8 cellular contexts compared by ENCODE assay signal in genomic region chr12:50070314-50071060, GRCh38. TPM values are rescaled to one million over a fixed set of nuclear protein-coding genes. Genes with fewer than 3 reads are reported as not detected.
DNase-seq lines count a peak whose midpoint lies in the region; ATAC-seq and TF ChIP-seq lines count a peak whose summit lies in the region.

No MANE protein-coding gene starts in this region.

- TF ChIP-seq POLR2A in sigmoid colon (IDR thresholded peaks at IDR 0.05) = no peak

- ATAC-seq in GM18517 (IDR thresholded peaks at IDR 0.05; ENCODE audit: unreplicated experiment) = no peak
- ATAC-seq in GM19035 (IDR thresholded peaks at IDR 0.05; ENCODE audit: unreplicated experiment) = no peak

- TF ChIP-seq EP300 in sigmoid colon (IDR thresholded peaks at IDR 0.05) = no peak

- CTCF ChIA-PET in GM10248 (lab: Yijun Ruan, JAX) = interaction anchor here (0.6 to 15.1 kb wide), 66 partner anchors 8 to 570 kb away, joined by 3 to 243 read pairs (median 4); partner anchors contain the start of genes AQP6, ASIC1, CERS5 and COX14

- H3K27ac ChIP-seq in sigmoid colon = no peak overlapping the region

- intact Hi-C loops in sigmoid colon (cut with DNase I) = loop anchor here (1.0 to 10.0 kb wide), 3 partner anchors 103 to 244 kb away; no protein-coding TSS in a partner anchor

- POLR2A ChIA-PET in GM10248 (lab: Yijun Ruan, JAX) = no interaction called here

- H3K36me3 ChIP-seq in sigmoid colon = no peaks in the 10 kb centered on the region

- WGBS in sigmoid colon, 2 donors = 25 to 38% methylated on average over 9 of the region's 9 CpGs

- no peaks in the 10 kb centered on the region for H3K9me3 ChIP-seq in sigmoid colon

- TF ChIP-seq CTCF in GM10248 (IDR thresholded peaks at IDR 0.05; ENCODE audit: control extremely low read depth, extremely low read depth, low read depth, missing control alignments) (peak; percentile 89), sigmoid colon (IDR thresholded peaks at IDR 0.05) (peak; percentile 83 to 94 (median 90))

- H3K4me1 ChIP-seq in sigmoid colon = peaks cover 0 to 35% (median 16%) of the 10 kb centered on the region in 4 donors

- H3K4me3 ChIP-seq in sigmoid colon = no peak overlapping the region

- peak; percentile 77 for DNase-seq in GM10248 (ENCODE audit: extremely low spot score)
- DNase-seq in NCI-H1092 treated with DMSO at 0.1 percent for 48 hours (lab: John Stamatoyannopoulos, UW) = peak; percentile 11
- peak; percentile 54 for DNase-seq in SW480 (ENCODE audit: low spot score)
- peak in 53 of 58 donors; percentile 9 to 87 (median 64) for DNase-seq in anterior cingulate cortex (lab: John Stamatoyannopoulos, UW)
- peak; percentile 82 for DNase-seq in hepatic stellate cell (ENCODE audit: low spot score)
- peak; percentile 93 for DNase-seq in sigmoid colon

- no peaks in the 10 kb centered on the region for H3K27me3 ChIP-seq in sigmoid colon

RNA-seq across cellular contexts. Expression of gene ASIC1, which starts 13.1 kb away (rescaled TPM):
- 1 to 10 TPM; 3.5 to 6.9 (median 5.2) TPM for total RNA-seq in sigmoid colon
- 1 to 10 TPM in 2 of 3 donors, not detected in 1; 1.3 to 1.6 TPM for polyA plus RNA-seq in sigmoid colon

RNA-seq across cellular contexts. Expression of gene SMARCD1, which starts 14.7 kb away (rescaled TPM):
- 10 to 100 TPM; 22.4 to 64.8 (median 39.2) TPM for total RNA-seq in sigmoid colon
- 10 to 100 TPM; 16.0 to 26.4 (median 24.1) TPM for polyA plus RNA-seq in sigmoid colon

RNA-seq across cellular contexts. Expression of gene GPD1, which starts 33.3 kb away (rescaled TPM):
- 10 to 100 TPM in 1 of 4 donors, 1 to 10 TPM in 1, under 1 TPM in 2; 0.55 to 59.6 (median 1.5) TPM for total RNA-seq in sigmoid colon
- polyA plus RNA-seq in sigmoid colon = 10 to 100 TPM in 1 of 3 donors, 1 to 10 TPM in 2; 3.0 to 19.8 (median 3.6) TPM

RNA-seq across cellular contexts. Expression of gene COX14, which starts 41.5 kb away (rescaled TPM):
- total RNA-seq in sigmoid colon = 100 to 1,000 TPM in 1 of 4 donors, 10 to 100 TPM in 3; 87.8 to 179 (median 93.8) TPM
- 100 to 1,000 TPM; 124 to 266 (median 187) TPM for polyA plus RNA-seq in sigmoid colon

RNA-seq across cellular contexts. Expression of gene RACGAP1, which starts 45.2 kb away (rescaled TPM):
- total RNA-seq in sigmoid colon = 10 to 100 TPM; 14.1 to 42.6 (median 27.0) TPM
- 10 to 100 TPM in 1 of 3 donors, 1 to 10 TPM in 2; 4.8 to 22.5 (median 8.3) TPM for polyA plus RNA-seq in sigmoid colon

Comparison
In these comparisons a context has a peak if more than half of its experiments do, and no peak if none do; other contexts are left out.
1. DNase-seq: peak in every context shown above with its lines; median percentile 93 in sigmoid colon; 82 in hepatic stellate cell; 77 in GM10248; 64 in anterior cingulate cortex; 54 in SW480; 11 in NCI-H1092 treated with DMSO at 0.1 percent for 48 hours.